Comparison of ENCODE assay signal across 1 cellular context in genomic region chr15:50687302-50687902, GRCh38.
A peak's percentile ranks its signal among the peaks of the same experiment; 100 is the strongest.
TF ChIP-seq lines count a peak whose summit lies in the region.

No MANE protein-coding gene starts in this region.

TF ChIP-seq in K562, 482 proteins besides CTCF, POLR2A, EP300 and RAD21 (continued from another document):
- TF ChIP-seq NR2C1 (IDR thresholded peaks at IDR 0.05): peak; percentile 8; the same call in 1 of the 2 replicates
- no peak for TF ChIP-seq NR2C1 (tag; IDR thresholded peaks at IDR 0.05)
- no peak for TF ChIP-seq PTRF (tag; IDR thresholded peaks at IDR 0.05)
- TF ChIP-seq CTBP1 (IDR thresholded peaks at IDR 0.05; ENCODE audit: borderline replicate concordance): no peak
- peak; percentile 8 for TF ChIP-seq BRD9 (IDR thresholded peaks at IDR 0.05; ENCODE audit: low read depth, partially characterized antibody)
- no peak for TF ChIP-seq ZBTB49 (CRISPR knock-in tag; IDR thresholded peaks at IDR 0.05; ENCODE audit: borderline replicate concordance)
- TF ChIP-seq HDAC1 (IDR thresholded peaks at IDR 0.05): 0 out of 4 replicates have a peak, but pooled peaks of 1 of the 2 experiments have one; percentile 9
- TF ChIP-seq HDAC2 (IDR thresholded peaks at IDR 0.05): 0 out of 2 replicates have a peak, but pooled peaks have one; percentile 11
- TF ChIP-seq CC2D1A (IDR thresholded peaks at IDR 0.05): no peak
- peak in 1 of 2 experiments; percentile 15; a peak in 1 of 4 replicates for TF ChIP-seq KDM1A (IDR thresholded peaks at IDR 0.05)
- peak; percentile 43 for TF ChIP-seq CEBPB (tag; IDR thresholded peaks at IDR 0.05)
- TF ChIP-seq ZNF740 (CRISPR knock-in tag; IDR thresholded peaks at IDR 0.05): 0 out of 2 replicates have a peak, but pooled peaks have one; percentile 13
- no peak for TF ChIP-seq ZNF740 (tag; IDR thresholded peaks at IDR 0.05)
- no peak for TF ChIP-seq NELFE (IDR thresholded peaks at IDR 0.05; ENCODE audit: insufficient read depth, insufficient read length)
- 0 out of 2 replicates have a peak, but pooled peaks have one; percentile 6 for TF ChIP-seq SMARCA4 (IDR thresholded peaks at IDR 0.05)
- TF ChIP-seq MLLT1 (IDR thresholded peaks at IDR 0.05): 0 out of 4 replicates have a peak, but pooled peaks of 1 of the 2 experiments have one; percentile 3
- TF ChIP-seq EWSR1 (IDR thresholded peaks at IDR 0.05; ENCODE audit: borderline replicate concordance, low read depth, partially characterized antibody): no peak
- no peak for TF ChIP-seq RBM39 (optimal IDR thresholded peaks at IDR 0.05; ENCODE audit: low read depth, low read length)
- TF ChIP-seq DNMT1 (IDR thresholded peaks at IDR 0.05): 0 out of 2 replicates have a peak, but pooled peaks have one; percentile 36
- TF ChIP-seq ZNF212 (CRISPR knock-in tag; IDR thresholded peaks at IDR 0.05): no peak
- no peak for TF ChIP-seq ARID3A (IDR thresholded peaks at IDR 0.05; ENCODE audit: borderline replicate concordance, low read depth, low read length)
- 0 out of 2 replicates have a peak, but pooled peaks have one; percentile 10 for TF ChIP-seq SPI1 (IDR thresholded peaks at IDR 0.05; ENCODE audit: borderline replicate concordance, low read depth, low read length)
- TF ChIP-seq DPF2 (IDR thresholded peaks at IDR 0.05): no peak; the same call in 1 of the 2 replicates
- no peak for TF ChIP-seq NFRKB (IDR thresholded peaks at IDR 0.05; ENCODE audit: low read depth)
- 0 out of 2 replicates have a peak, but pooled peaks have one; percentile 31 for TF ChIP-seq ZNF584 (CRISPR knock-in tag; IDR thresholded peaks at IDR 0.05; ENCODE audit: low read depth)
TF ChIP-seq in K562: peak in this region for 14.
